ENCODE assay signal across 26 cellular contexts in genomic region chr11:5575159-5575558, GRCh38. TPM values are rescaled to one million over a fixed set of nuclear protein-coding genes. Genes with fewer than 3 reads are reported as not detected.
A peak's percentile ranks its signal among the peaks of the same experiment; 100 is the strongest.
DNase-seq lines count a peak whose midpoint lies in the region; ATAC-seq, FAIRE-seq and TF ChIP-seq lines count a peak whose summit lies in the region.
"Had no signal": no experiment of that assay in that cellular context is flagged by ENCODE, and none has a peak within 500 bp of the region (broad histone marks: within the 10 kb centered on the region; RNA-seq: fewer than 3 reads in every experiment).

No MANE protein-coding gene starts in this region.

- no peak overlapping the region for H3K23ac ChIP-seq in H1 (ENCODE audit: insufficient read length)

- no peak overlapping the region for H3K27ac Mint-ChIP-seq in activated naive CD8-positive, alpha-beta T cell treated with anti-CD3 and anti-CD28 coated beads, Interleukin-2, amount 50 U/mL, for 24 hours
- H3K27ac Mint-ChIP-seq: CD14-positive monocyte; CD4-positive, alpha-beta T cell; CD8-positive, alpha-beta memory T cell; HFFc6 had no signal

- TF ChIP-seq POLR2A in H1 (IDR thresholded peaks at IDR 0.05; ENCODE audit: control extremely low read depth in 1 of 2, low read depth in 2 of 2, low read length in 2 of 2) (no peak), GM12891 (IDR thresholded peaks at IDR 0.05; ENCODE audit: low read depth, low read length) (no peak)

- H3K9me3 Mint-ChIP-seq in activated naive CD8-positive, alpha-beta T cell treated with anti-CD3 and anti-CD28 coated beads, Interleukin-2, amount 50 U/mL, for 24 hours: no peaks in the 10 kb centered on the region
- H3K9me3 Mint-ChIP-seq: CD4-positive, alpha-beta T cell; CD8-positive, alpha-beta memory T cell; HFFc6 had no signal

- FAIRE-seq in H1 (lab: Jason Lieb, UNC) (no peak), GM12891 (lab: Jason Lieb, UNC) (no peak)
- FAIRE-seq: A549, D721Med, GM12878, GM18507 had no signal

- H2BK5ac ChIP-seq in H1 (ENCODE audit: low read depth, low read length): no peak overlapping the region

- no peaks in the 10 kb centered on the region for H3K27me3 ChIP-seq in H1 (replicated peaks in 1 of 4; ENCODE audit: control insufficient read depth in 3 of 4, extremely low read depth in 1 of 4, insufficient read depth in 3 of 4, low read length in 3 of 4)
- H3K27me3 ChIP-seq: BE2C; BLaER1 treated with 17β-estradiol and CSF1 and Interleukin-3, amounts not matched to agents 10 nM and 100 nM had no signal

- H3K56ac ChIP-seq in H1 (replicated peaks; ENCODE audit: insufficient read length, low read depth, low read length): no peak overlapping the region

- no peak overlapping the region for H4K5ac ChIP-seq in H1 (ENCODE audit: insufficient read length, low read depth, low read length)

- H3K79me2 ChIP-seq in H1 (ENCODE audit: control insufficient read depth in 1 of 2, insufficient read depth in 2 of 2, low read length in 2 of 2): no peaks in the 10 kb centered on the region

- H2AFZ ChIP-seq in H1 (ENCODE audit: low read length): 0 out of 2 replicates have a peak overlapping the region, but pooled peaks have one; percentile 24

- no peaks in the 10 kb centered on the region for H3K23me2 ChIP-seq in H1 (ENCODE audit: low read depth, low read length)

- peaks cover 3% of the 10 kb centered on the region for H3K36me3 Mint-ChIP-seq in activated naive CD8-positive, alpha-beta T cell treated with anti-CD3 and anti-CD28 coated beads, Interleukin-2, amount 50 U/mL, for 24 hours (ENCODE audit: low read depth)
- H3K36me3 Mint-ChIP-seq: CD14-positive monocyte; CD8-positive, alpha-beta memory T cell had no signal

- no peak overlapping the region for H3K4me3 ChIP-seq in H1 (ENCODE audit: extremely low read depth in 1 of 4, insufficient read depth in 2 of 4, low read depth in 3 of 4, low read length in 4 of 4)
- H3K4me3 ChIP-seq: A549; BLaER1 treated with 17β-estradiol and CSF1 and Interleukin-3, amounts not matched to agents 10 nM and 100 nM; GM12878; HAP-1 had no signal

- H3K79me1 ChIP-seq in H1 (ENCODE audit: low read depth, low read length): no peaks in the 10 kb centered on the region

- ATAC-seq in activated naive CD8-positive, alpha-beta T cell treated with anti-CD3 and anti-CD28 coated beads, Interleukin-2, amount 50 U/mL, for 24 hours: no peak
- ATAC-seq in HG03139 (IDR thresholded peaks at IDR 0.05; ENCODE audit: unreplicated experiment): no peak
- ATAC-seq: A549, GM12878 had no signal

- H2AK5ac ChIP-seq in H1 (ENCODE audit: low read depth, low read length): no peak overlapping the region

- TF ChIP-seq RAD21 in H1 (IDR thresholded peaks at IDR 0.05 in 1 of 2, conservative IDR thresholded peaks at IDR 0.05 in 1 of 2; ENCODE audit: low read depth in 2 of 2, low read length in 2 of 2): no peak

- CTCF ChIA-PET in H1 (lab: Charles Lee; ENCODE audit: partially characterized antibody): interaction anchor here (0.8 kb wide), 1 partner anchor 12 kb away, joined by 3 read pairs; no protein-coding TSS in a partner anchor

- H4K91ac ChIP-seq in H1 (replicated peaks; ENCODE audit: insufficient read length, low read length): no peak overlapping the region

- H4K8ac ChIP-seq in H1 (ENCODE audit: extremely low read depth, insufficient read depth, low read length): no peak overlapping the region

- H3K4me3 Mint-ChIP-seq in activated naive CD8-positive, alpha-beta T cell treated with anti-CD3 and anti-CD28 coated beads, Interleukin-2, amount 50 U/mL, for 24 hours: no peak overlapping the region
- H3K4me3 Mint-ChIP-seq: CD14-positive monocyte; CD4-positive, alpha-beta T cell; CD8-positive, alpha-beta memory T cell; HFFc6 had no signal

- no peak overlapping the region for H3K27ac ChIP-seq in H1 (ENCODE audit: low read depth, low read length)
- H3K27ac ChIP-seq: A549; BLaER1 treated with 17β-estradiol and CSF1 and Interleukin-3, amounts not matched to agents 10 nM and 100 nM had no signal

- 72% methylated on average over 4 of the region's 4 CpGs; no CpG with 5 or more reads in 1 of the 2 experiments for WGBS in H1 (ENCODE audit: extremely low coverage in 1 of 2, insufficient coverage in 1 of 2, insufficient read length in 1 of 2, insufficient replicate concordance in 2 of 2, low coverage in 1 of 2, low lambda C conversion rate in 2 of 2, missing lambda C conversion rate in 1 of 2), 2 experiments

- DNase-seq in NCI-H82 (lab: John Stamatoyannopoulos, UW) (peak; percentile 47), NCI-H82 treated with DMSO at 0.1 percent for 48 hours (lab: John Stamatoyannopoulos, UW; ENCODE audit: unreplicated experiment) (no peak), NCI-H510A treated with DMSO at 0.1 percent for 48 hours (lab: John Stamatoyannopoulos, UW) (peak; percentile 29), H1 (ENCODE audit: low read depth in 1 of 2, low spot score in 2 of 2) (no peak), GM12891 (ENCODE audit: insufficient read length, low spot score) (no peak)
- DNase-seq in activated naive CD8-positive, alpha-beta T cell treated with anti-CD3 and anti-CD28 coated beads, Interleukin-2, amount 50 U/mL, for 24 hours: no peak
- DNase-seq: 8988T; ACHN; AML-193; BE2C; CD4-positive, alpha-beta T cell; CD8-positive, alpha-beta memory T cell; DMS 273 treated with DMSO at 0.1 percent for 48 hours; DMS79; EL; GDM1; GOT3; HFFc6 had no signal

- H2BK20ac ChIP-seq in H1 (ENCODE audit: low read length): no peak overlapping the region

- H3K4ac ChIP-seq in H1 (replicated peaks; ENCODE audit: insufficient read length, low read depth, low read length): no peak overlapping the region

- H2BK120ac ChIP-seq in H1 (replicated peaks; ENCODE audit: low read depth, low read length): no peak overlapping the region

- no peaks in the 10 kb centered on the region for H4K20me1 ChIP-seq in H1 (replicated peaks in 1 of 2; ENCODE audit: control insufficient read depth in 1 of 2, insufficient read depth in 2 of 2, low read length in 2 of 2)
- H4K20me1 ChIP-seq: BLaER1 treated with 17β-estradiol and CSF1 and Interleukin-3, amounts not matched to agents 10 nM and 100 nM had no signal

- no peak for TF ChIP-seq EP300 in H1 (IDR thresholded peaks at IDR 0.05; ENCODE audit: borderline replicate concordance in 1 of 2, low read depth in 2 of 2, low read length in 2 of 2)

- H3K14ac ChIP-seq in H1 (ENCODE audit: insufficient read length): no peak overlapping the region

- H2BK15ac ChIP-seq in H1 (ENCODE audit: low read length): no peak overlapping the region

- no peak overlapping the region for H2BK12ac ChIP-seq in H1 (ENCODE audit: low read depth, low read length)

- no peaks in the 10 kb centered on the region for H3K4me1 ChIP-seq in H1 (replicated peaks in 1 of 4; ENCODE audit: control insufficient read depth in 3 of 4, insufficient read depth in 4 of 4, low read length in 3 of 4)
- H3K4me1 ChIP-seq: A549; BE2C; BLaER1 treated with 17β-estradiol and CSF1 and Interleukin-3, amounts not matched to agents 10 nM and 100 nM; HAP-1 had no signal

- no peak overlapping the region for H3K9ac ChIP-seq in H1 (replicated peaks in 1 of 4; ENCODE audit: extremely low read depth in 1 of 4, low read depth in 3 of 4, low read length in 3 of 4)
- H3K9ac ChIP-seq: BLaER1 treated with 17β-estradiol and CSF1 and Interleukin-3, amounts not matched to agents 10 nM and 100 nM had no signal

- H3K4me1 Mint-ChIP-seq in activated naive CD8-positive, alpha-beta T cell treated with anti-CD3 and anti-CD28 coated beads, Interleukin-2, amount 50 U/mL, for 24 hours: peaks cover 5% of the 10 kb centered on the region
- H3K4me1 Mint-ChIP-seq: CD14-positive monocyte; CD8-positive, alpha-beta memory T cell had no signal

- no peak overlapping the region for H3K4me2 ChIP-seq in H1 (ENCODE audit: insufficient read depth in 1 of 2, low read depth in 2 of 2, low read length in 2 of 2)
- H3K4me2 ChIP-seq: A549; BLaER1 treated with 17β-estradiol and CSF1 and Interleukin-3, amounts not matched to agents 10 nM and 100 nM had no signal

- no peak overlapping the region for H3K18ac ChIP-seq in H1 (ENCODE audit: extremely low read depth, low read length)

- TF ChIP-seq CTCF in H1 (IDR thresholded peaks at IDR 0.05; ENCODE audit: control extremely low read depth in 1 of 3, insufficient read depth in 1 of 3, low read depth in 1 of 3, low read length in 3 of 3): no peak

- POLR2A ChIA-PET in H1 (lab: Charles Lee; ENCODE audit: partially characterized antibody): no interaction called here

- no peaks in the 10 kb centered on the region for H3K36me3 ChIP-seq in H1 (ENCODE audit: control insufficient read depth in 2 of 4, insufficient read depth in 4 of 4, low read length in 3 of 4)
- H3K36me3 ChIP-seq: BE2C; BLaER1 treated with 17β-estradiol and CSF1 and Interleukin-3, amounts not matched to agents 10 nM and 100 nM; HAP-1 had no signal

- H3K27me3 Mint-ChIP-seq in activated naive CD8-positive, alpha-beta T cell treated with anti-CD3 and anti-CD28 coated beads, Interleukin-2, amount 50 U/mL, for 24 hours: peaks cover 5% of the 10 kb centered on the region
- H3K27me3 Mint-ChIP-seq: CD4-positive, alpha-beta T cell had no signal

- no peaks in the 10 kb centered on the region for H3K9me3 ChIP-seq in H1 (ENCODE audit: insufficient read depth in 2 of 2, low read depth in 1 of 2, low read length in 1 of 2)
- H3K9me3 ChIP-seq: A549; BE2C; BLaER1 treated with 17β-estradiol and CSF1 and Interleukin-3, amounts not matched to agents 10 nM and 100 nM; HAP-1 had no signal

RNA-seq across cellular contexts. Expression of gene OR52B6, which starts 5.5 kb away (rescaled TPM):
- total RNA-seq in H1 (2021; fragmentation: NEBNext Ultra II Directional; extraction: Animal tissue kit (Norgen Biotek cat#: 25700)): not detected in 2 replicates
- not detected in 2 replicates for polyA plus RNA-seq in H1 (2011; rRNA removed)
- not detected for polyA plus RNA-seq in H1 (2011; cell fraction: cytosol; rRNA removed)
- not detected for polyA plus RNA-seq in H1 (2011; cell fraction: nucleus; rRNA removed)
- polyA plus RNA-seq in H1 (2012, experiment 1 of 2): not detected in 4 replicates
- polyA plus RNA-seq in H1 (2012, experiment 2 of 2): not detected
- polyA plus RNA-seq in H1 (2013, experiment 1 of 2): not detected
- polyA plus RNA-seq in H1 (2013, experiment 2 of 2): not detected
- polyA minus RNA-seq in H1 (2011; rRNA and poly(A)+ RNA removed): not detected in 2 replicates
- polyA minus RNA-seq in H1 (2011; cell fraction: cytosol; rRNA and poly(A)+ RNA removed): not detected
- polyA minus RNA-seq in H1 (2011; cell fraction: nucleus; rRNA and poly(A)+ RNA removed): not detected
- polyA plus RNA-seq in GM12891 (2012; ENCODE audit: low read depth, missing spikeins): not detected
- total RNA-seq: CD4-positive, alpha-beta T cell; CD8-positive, alpha-beta memory T cell; GM12878; HFFc6 had no signal
- polyA plus RNA-seq: A549; CD14-positive monocyte; CD8-positive, alpha-beta memory T cell had no signal

RNA-seq across cellular contexts. Expression of gene TRIM6, which starts 21.3 kb away (rescaled TPM):
- total RNA-seq in H1 (2021; fragmentation: NEBNext Ultra II Directional; extraction: Animal tissue kit (Norgen Biotek cat#: 25700)): 20.6 and 21.6 TPM in 2 replicates
- polyA plus RNA-seq in H1 (2011; rRNA removed): 21.8 and 23.3 TPM in 2 replicates
- polyA plus RNA-seq in H1 (2011; cell fraction: cytosol; rRNA removed): 25.1 TPM
- 14.6 TPM for polyA plus RNA-seq in H1 (2011; cell fraction: nucleus; rRNA removed)
- 13.2 to 21.0 TPM (median 15.0 TPM) in 4 replicates for polyA plus RNA-seq in H1 (2012, experiment 1 of 2)
- 3.9 TPM for polyA plus RNA-seq in H1 (2012, experiment 2 of 2)
- polyA plus RNA-seq in H1 (2013, experiment 1 of 2): 17.8 TPM
- polyA plus RNA-seq in H1 (2013, experiment 2 of 2): 20.2 TPM
- 15.7 and 16.6 TPM in 2 replicates for polyA minus RNA-seq in H1 (2011; rRNA and poly(A)+ RNA removed)
- polyA minus RNA-seq in H1 (2011; cell fraction: cytosol; rRNA and poly(A)+ RNA removed): 10.1 TPM
- polyA minus RNA-seq in H1 (2011; cell fraction: nucleus; rRNA and poly(A)+ RNA removed): 11.9 TPM
- 3.6 TPM for polyA plus RNA-seq in GM12891 (2012; ENCODE audit: low read depth, missing spikeins)
- total RNA-seq: CD4-positive, alpha-beta T cell had no signal
- polyA plus RNA-seq: CD8-positive, alpha-beta memory T cell had no signal

RNA-seq across cellular contexts. Expression of gene OR52H1, which starts 26.8 kb away (rescaled TPM):
- not detected in 2 replicates for total RNA-seq in H1 (2021; fragmentation: NEBNext Ultra II Directional; extraction: Animal tissue kit (Norgen Biotek cat#: 25700))
- 0.09 TPM in 2 replicates for polyA plus RNA-seq in H1 (2011; rRNA removed)
- polyA plus RNA-seq in H1 (2011; cell fraction: cytosol; rRNA removed): not detected
- 0.53 TPM for polyA plus RNA-seq in H1 (2011; cell fraction: nucleus; rRNA removed)
- not detected in 4 replicates for polyA plus RNA-seq in H1 (2012, experiment 1 of 2)
- polyA plus RNA-seq in H1 (2012, experiment 2 of 2): not detected
- not detected for polyA plus RNA-seq in H1 (2013, experiment 1 of 2)
- polyA plus RNA-seq in H1 (2013, experiment 2 of 2): not detected
- polyA minus RNA-seq in H1 (2011; rRNA and poly(A)+ RNA removed): 0.83 and 1.2 TPM in 2 replicates
- polyA minus RNA-seq in H1 (2011; cell fraction: cytosol; rRNA and poly(A)+ RNA removed): not detected
- 2.9 TPM for polyA minus RNA-seq in H1 (2011; cell fraction: nucleus; rRNA and poly(A)+ RNA removed)
- polyA plus RNA-seq in GM12891 (2012; ENCODE audit: low read depth, missing spikeins): not detected
- total RNA-seq: CD8-positive, alpha-beta memory T cell; HFFc6 had no signal
- polyA plus RNA-seq: A549; CD14-positive monocyte; CD8-positive, alpha-beta memory T cell had no signal

RNA-seq across cellular contexts. Expression of gene TRIM34, which starts 49.6 kb away (rescaled TPM):
- 0.63 and 0.76 TPM in 2 replicates for total RNA-seq in H1 (2021; fragmentation: NEBNext Ultra II Directional; extraction: Animal tissue kit (Norgen Biotek cat#: 25700))
- 2.6 and 5.8 TPM in 2 replicates for polyA plus RNA-seq in H1 (2011; rRNA removed)
- polyA plus RNA-seq in H1 (2011; cell fraction: cytosol; rRNA removed): 2.8 TPM
- polyA plus RNA-seq in H1 (2011; cell fraction: nucleus; rRNA removed): 1.4 TPM
- polyA plus RNA-seq in H1 (2012, experiment 1 of 2): 0.84 to 2.1 TPM (median 1.7 TPM) in 4 replicates
- polyA plus RNA-seq in H1 (2012, experiment 2 of 2): 0.21 TPM
- 1.1 TPM for polyA plus RNA-seq in H1 (2013, experiment 1 of 2)
- polyA plus RNA-seq in H1 (2013, experiment 2 of 2): 1.7 TPM
- 2.5 and 2.6 TPM in 2 replicates for polyA minus RNA-seq in H1 (2011; rRNA and poly(A)+ RNA removed)
- polyA minus RNA-seq in H1 (2011; cell fraction: cytosol; rRNA and poly(A)+ RNA removed): 0.95 TPM
- 1.5 TPM for polyA minus RNA-seq in H1 (2011; cell fraction: nucleus; rRNA and poly(A)+ RNA removed)
- 24.2 TPM for polyA plus RNA-seq in GM12891 (2012; ENCODE audit: low read depth, missing spikeins)

RNA-seq across cellular contexts. Expression of gene UBQLNL, which starts 58.7 kb away (rescaled TPM):
- not detected in 2 replicates for total RNA-seq in H1 (2021; fragmentation: NEBNext Ultra II Directional; extraction: Animal tissue kit (Norgen Biotek cat#: 25700))
- 0.22 and 0.35 TPM in 2 replicates for polyA plus RNA-seq in H1 (2011; rRNA removed)
- 0.14 TPM for polyA plus RNA-seq in H1 (2011; cell fraction: cytosol; rRNA removed)
- 1.4 TPM for polyA plus RNA-seq in H1 (2011; cell fraction: nucleus; rRNA removed)
- polyA plus RNA-seq in H1 (2012, experiment 1 of 2): 0.16 to 0.29 TPM (median 0.20 TPM) in 3 of 4 replicates, not detected in the other
- polyA plus RNA-seq in H1 (2012, experiment 2 of 2): not detected
- 0.08 TPM for polyA plus RNA-seq in H1 (2013, experiment 1 of 2)
- polyA plus RNA-seq in H1 (2013, experiment 2 of 2): 0.04 TPM
- 0.41 and 0.46 TPM in 2 replicates for polyA minus RNA-seq in H1 (2011; rRNA and poly(A)+ RNA removed)
- not detected for polyA minus RNA-seq in H1 (2011; cell fraction: cytosol; rRNA and poly(A)+ RNA removed)
- 1.4 TPM for polyA minus RNA-seq in H1 (2011; cell fraction: nucleus; rRNA and poly(A)+ RNA removed)
- polyA plus RNA-seq in GM12891 (2012; ENCODE audit: low read depth, missing spikeins): 0.91 TPM
- total RNA-seq: CD8-positive, alpha-beta memory T cell had no signal
- polyA plus RNA-seq: CD14-positive monocyte; CD8-positive, alpha-beta memory T cell had no signal

Comparison
In these comparisons a context has a peak if more than half of its experiments do, and no peak if none do; other contexts are left out.
1. DNase-seq: peak in NCI-H82 (single experiment) and NCI-H510A treated with DMSO at 0.1 percent for 48 hours (single experiment); none in NCI-H82 treated with DMSO at 0.1 percent for 48 hours (single experiment), H1 (0 of 2), activated naive CD8-positive, alpha-beta T cell treated with anti-CD3 and anti-CD28 coated beads, Interleukin-2, amount 50 U/mL, for 24 hours (single experiment) and GM12891 (single experiment).